Comparison of ENCODE assay signal across 10 cellular contexts in genomic region chr7:74575083-74575803, GRCh38.
A peak's percentile ranks its signal among the peaks of the same experiment; 100 is the strongest.
DNase-seq lines count a peak whose midpoint lies in the region; ATAC-seq, FAIRE-seq and TF ChIP-seq lines count a peak whose summit lies in the region.
"Had no signal": no experiment of that assay in that cellular context is flagged by ENCODE, and none has a peak within 500 bp of the region (broad histone marks: within the 10 kb centered on the region; RNA-seq: fewer than 3 reads in every experiment).

No MANE protein-coding gene starts in this region.

- H3K4me2 ChIP-seq in PC-9, result peak overlapping the region; percentile 43

- intact Hi-C loops in PC-9 (cut with micrococcal nuclease; ENCODE audit: unreplicated experiment) (no loop called here), esophagus squamous epithelium (cut with DNase I) (no loop called here), psoas muscle (cut with DNase I) (no loop called here)

- H2AFZ ChIP-seq in PC-9, result no peak overlapping the region

- H3K4me3 ChIP-seq in PC-9 (no peak overlapping the region), esophagus squamous epithelium (no peak overlapping the region), psoas muscle (no peak overlapping the region)

- peak overlapping the region; percentile 78 for H3K27ac ChIP-seq in PC-9
- H3K27ac ChIP-seq in esophagus squamous epithelium, result peak overlapping the region; percentile 74 to 85 (median 79)
- H3K27ac ChIP-seq in psoas muscle, result no peak overlapping the region

- CTCF ChIA-PET in PC-9 (lab: Charles Lee), result interaction anchor here (0.6 kb wide), 2 partner anchors 110 to 416 kb away, joined by 3 to 9 read pairs; no protein-coding TSS in a partner anchor

- TF ChIP-seq CTCF in PC-9 (conservative IDR thresholded peaks at IDR 0.05) (no peak), esophagus squamous epithelium (IDR thresholded peaks at IDR 0.05) (peak in 1 of 6 experiments; percentile 25), psoas muscle (IDR thresholded peaks at IDR 0.05) (no peak)

- peak in 3 of 4 donors; percentile 25 to 51 (median 31) for ATAC-seq in psoas muscle
- no peak for ATAC-seq in HG02798 (IDR thresholded peaks at IDR 0.05; ENCODE audit: poor library complexity, unreplicated experiment)

- no peak for FAIRE-seq in GM19239 (lab: Jason Lieb, UNC)

- POLR2A ChIA-PET in PC-9 (lab: Charles Lee; ENCODE audit: unreplicated experiment), result interaction anchor here (0.6 to 1.0 kb wide), 4 partner anchors 12 to 145 kb away, joined by 4 to 5 read pairs (median 4); partner anchors contain the start of gene GTF2I

- H3K27me3 ChIP-seq in PC-9 (ENCODE audit: insufficient read depth, low read depth) (no peaks in the 10 kb centered on the region), esophagus squamous epithelium (no peaks in the 10 kb centered on the region), psoas muscle (ENCODE audit: insufficient read depth in 3 of 3, low read length in 2 of 3) (no peaks in the 10 kb centered on the region)

- DNase-seq in GM03348 (ENCODE audit: low spot score) (peak; percentile 22), PC-9 (peak; percentile 82 to 87), esophagus squamous epithelium (lab: John Stamatoyannopoulos, UW) (no peak), psoas muscle (no peak), GM19239 (ENCODE audit: insufficient read length, low spot score) (no peak), ecto neural progenitor cell (ENCODE audit: low spot score) (no peak)
- DNase-seq in activated effector memory CD4-positive, alpha-beta T cell treated with Interleukin-2 at 50 U/mL for 16 hours, result no peak
- DNase-seq: activated gamma-delta T cell treated with Interleukin-2 at 50 U/mL for 16 hours, left cardiac atrium had no signal

- H3K9me2 ChIP-seq in PC-9 (ENCODE audit: insufficient read depth), result no peaks in the 10 kb centered on the region

- H3K9me3 ChIP-seq in PC-9 (ENCODE audit: insufficient read depth, low read depth) (no peaks in the 10 kb centered on the region), esophagus squamous epithelium (no peaks in the 10 kb centered on the region), psoas muscle (no peaks in the 10 kb centered on the region)

- H3K79me2 ChIP-seq in PC-9 (ENCODE audit: low read depth), result no peaks in the 10 kb centered on the region

- no peak for TF ChIP-seq POLR2A in esophagus squamous epithelium (IDR thresholded peaks at IDR 0.05)

- H3F3A ChIP-seq in PC-9 (ENCODE audit: insufficient read depth, low read depth), result peaks cover 58% of the 10 kb centered on the region

- peaks cover 56% of the 10 kb centered on the region for H3K4me1 ChIP-seq in PC-9 (replicated peaks; ENCODE audit: insufficient read depth)
- peaks cover 22 to 74% (median 35%) of the 10 kb centered on the region in 3 donors for H3K4me1 ChIP-seq in esophagus squamous epithelium
- peaks cover 7% of the 10 kb centered on the region for H3K4me1 ChIP-seq in psoas muscle

- no TSS peak for BruUV-seq in PC-9 (replicated peaks; lab: Mats Ljungman, UMichigan)

- H4K20me1 ChIP-seq in PC-9 (ENCODE audit: insufficient read depth), result no peaks in the 10 kb centered on the region

- WGBS in esophagus squamous epithelium, 2 donors, result 45 to 47% methylated on average over 12 of the region's 12 CpGs
- 90 to 93% (median 91%) methylated on average over 12 of the region's 12 CpGs for WGBS in psoas muscle, 3 donors

- H3K36me3 ChIP-seq in PC-9 (ENCODE audit: low read depth) (no peaks in the 10 kb centered on the region), esophagus squamous epithelium (no peaks in the 10 kb centered on the region), psoas muscle (ENCODE audit: insufficient read depth in 1 of 2, low read depth in 1 of 2) (peaks cover 0 to 5% of the 10 kb centered on the region in 2 donors)

Comparison
In these comparisons a context has a peak if more than half of its experiments do, and no peak if none do; other contexts are left out.
1. DNase-seq: peak in GM03348 (single experiment) and PC-9 (2 of 2); none in esophagus squamous epithelium (single experiment), psoas muscle (0 of 2), GM19239 (single experiment), ecto neural progenitor cell (single experiment) and activated effector memory CD4-positive, alpha-beta T cell treated with Interleukin-2 at 50 U/mL for 16 hours (single experiment).